17 cellular contexts compared by ENCODE assay signal in the genomic region with DNA sequence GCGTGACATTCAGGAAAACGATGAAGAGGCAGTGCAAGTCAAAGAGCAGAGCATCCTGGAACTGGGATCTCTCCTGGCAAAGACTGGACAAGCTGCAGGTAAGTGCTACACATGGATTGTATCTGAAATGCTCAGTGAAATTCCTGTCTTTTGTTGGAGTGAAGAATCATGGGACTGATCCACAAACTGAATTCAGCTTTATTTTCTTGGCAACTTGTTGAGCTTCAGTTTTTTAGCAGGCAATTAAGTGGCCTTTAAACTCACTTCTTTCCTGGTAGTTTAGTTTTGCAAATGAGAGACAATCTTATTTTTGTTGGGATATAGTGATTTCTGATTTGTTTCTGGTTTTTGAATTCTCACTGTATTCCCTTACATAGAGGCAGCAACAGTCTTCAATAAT. TPM values are rescaled to one million over a fixed set of nuclear protein-coding genes. Genes with fewer than 3 reads are reported as not detected.
DNase-seq lines count a peak whose midpoint lies in the region; ATAC-seq, FAIRE-seq and TF ChIP-seq lines count a peak whose summit lies in the region.
"Had no signal": no experiment of that assay in that cellular context is flagged by ENCODE, and none has a peak within 500 bp of the region (broad histone marks: within the 10 kb centered on the region; RNA-seq: fewer than 3 reads in every experiment).

No MANE protein-coding gene starts in this region.

- H3K27ac Mint-ChIP-seq in glutamatergic neuron (ENCODE audit: unreplicated experiment), result no peak overlapping the region

- no peaks in the 10 kb centered on the region for H3K9me2 ChIP-seq in MM.1S (replicated peaks; ENCODE audit: insufficient read depth, low read length)

- TF ChIP-seq CTCF in MM.1S (IDR thresholded peaks at IDR 0.05; ENCODE audit: low read length) (no peak), K562 (IDR thresholded peaks at IDR 0.05 in 2 of 3, conservative IDR thresholded peaks at IDR 0.05 in 1 of 3; ENCODE audit: insufficient read depth in 2 of 3, low read depth in 1 of 3, low read length in 3 of 3) (no peak), gastrocnemius medialis (IDR thresholded peaks at IDR 0.05 in 4 of 5, conservative IDR thresholded peaks at IDR 0.05 in 1 of 5) (no peak), glutamatergic neuron (IDR thresholded peaks at IDR 0.05; ENCODE audit: partially characterized antibody, unreplicated experiment) (no peak), testis (IDR thresholded peaks at IDR 0.05) (no peak)

- no TSS peak for BruUV-seq in K562 (replicated peaks; lab: Mats Ljungman, UMichigan)

- TF ChIP-seq EP300 in K562 (IDR thresholded peaks at IDR 0.05; ENCODE audit: low read length), result no peak

- H3K27me3 Mint-ChIP-seq in activated T-cell treated with anti-CD3 and anti-CD28 coated beads, Interleukin-2, amount 50 U/mL, for 4 hours (ENCODE audit: low read depth), result peaks cover 2% of the 10 kb centered on the region
- peaks cover 5% of the 10 kb centered on the region for H3K27me3 Mint-ChIP-seq in glutamatergic neuron (ENCODE audit: unreplicated experiment)

- H3K36me3 Mint-ChIP-seq in activated T-cell treated with anti-CD3 and anti-CD28 coated beads, Interleukin-2, amount 50 U/mL, for 4 hours (ENCODE audit: insufficient read depth), result peaks cover 45% of the 10 kb centered on the region
- H3K36me3 Mint-ChIP-seq in glutamatergic neuron (ENCODE audit: unreplicated experiment), result no peaks in the 10 kb centered on the region

- H3K27ac ChIP-seq in MM.1S (ENCODE audit: low read length), result no peak overlapping the region
- no peak overlapping the region; the same call in 2 of the 3 replicates for H3K27ac ChIP-seq in K562 (ENCODE audit: extremely low read depth, low read depth, low read length)
- H3K27ac ChIP-seq in gastrocnemius medialis, result peak overlapping the region in 3 of 4 donors; percentile 90 to 98 (median 98)
- no peak overlapping the region for H3K27ac ChIP-seq in testis

- H3K4me3 ChIP-seq in MM.1S (ENCODE audit: low read length) (no peak overlapping the region; the same call in 1 of the 2 replicates), K562 (no peak overlapping the region; the same call in 1 of the 2 replicates), gastrocnemius medialis (peak overlapping the region in 1 of 4 donors; percentile 90), testis (no peak overlapping the region)

- H3K4me2 ChIP-seq in MM.1S (ENCODE audit: low read depth, low read length) (peak overlapping the region; percentile 72; the same call in 1 of the 2 replicates), K562 (ENCODE audit: insufficient read depth, low read length) (peak overlapping the region; percentile 5; the same call in 1 of the 2 replicates)

- TF ChIP-seq POLR2A in K562 (conservative IDR thresholded peaks at IDR 0.05) (no peak), gastrocnemius medialis (IDR thresholded peaks at IDR 0.05) (no peak), testis (IDR thresholded peaks at IDR 0.05) (no peak)

- no peaks in the 10 kb centered on the region for H3K9me3 Mint-ChIP-seq in activated T-cell treated with anti-CD3 and anti-CD28 coated beads, Interleukin-2, amount 50 U/mL, for 4 hours
- peaks cover 3% of the 10 kb centered on the region for H3K9me3 Mint-ChIP-seq in glutamatergic neuron (ENCODE audit: unreplicated experiment)

- no peak for TF ChIP-seq RAD21 in K562 (CRISPR knock-in tag; conservative IDR thresholded peaks at IDR 0.05 in 1 of 2, IDR thresholded peaks at IDR 0.05 in 1 of 2)

- peaks cover 13% of the 10 kb centered on the region for H3F3A ChIP-seq in MM.1S (ENCODE audit: insufficient read depth, low read length)

- no peak for ATAC-seq in activated T-cell treated with anti-CD3 and anti-CD28 coated beads, Interleukin-2, amount 50 U/mL, for 4 hours
- ATAC-seq in K562 (no peak), gastrocnemius medialis (no peak)
- ATAC-seq: HCT116 had no signal

- H3K9me1 ChIP-seq in K562 (ENCODE audit: control insufficient read depth, insufficient read depth, low read length), result no peaks in the 10 kb centered on the region

- H3K79me2 ChIP-seq in MM.1S (ENCODE audit: low read length) (peaks cover 77% of the 10 kb centered on the region), K562 (ENCODE audit: control insufficient read depth, insufficient read depth, low read length) (peaks cover 75% of the 10 kb centered on the region)

- 82% methylated on average over 2 of the region's 2 CpGs for WGBS in K562 (ENCODE audit: insufficient coverage, low coverage, missing lambda C conversion rate)
- 80 to 86% methylated on average over 2 of the region's 2 CpGs for WGBS in testis, 2 donors

- peak overlapping the region; percentile 97 for H3K4me3 Mint-ChIP-seq in activated T-cell treated with anti-CD3 and anti-CD28 coated beads, Interleukin-2, amount 50 U/mL, for 4 hours
- no peak overlapping the region for H3K4me3 Mint-ChIP-seq in glutamatergic neuron (ENCODE audit: unreplicated experiment)

- H3K9ac ChIP-seq in MM.1S (ENCODE audit: low read length), result no peak overlapping the region
- H3K9ac ChIP-seq in K562 (ENCODE audit: insufficient read depth in 1 of 2, low read depth in 2 of 2, low read length in 2 of 2), result 0 out of 4 replicates have a peak overlapping the region, but pooled peaks of 1 of the 2 experiments have one; percentile 13

- peaks cover 47% of the 10 kb centered on the region for H3K4me1 Mint-ChIP-seq in activated T-cell treated with anti-CD3 and anti-CD28 coated beads, Interleukin-2, amount 50 U/mL, for 4 hours (ENCODE audit: low read depth)
- peaks cover 12% of the 10 kb centered on the region for H3K4me1 Mint-ChIP-seq in glutamatergic neuron (ENCODE audit: low read depth, unreplicated experiment)

- H3K36me3 ChIP-seq in MM.1S (replicated peaks; ENCODE audit: insufficient read depth, low read length) (peaks cover 20% of the 10 kb centered on the region), K562 (ENCODE audit: control insufficient read depth, insufficient read depth, low read length) (peaks cover 70% of the 10 kb centered on the region), gastrocnemius medialis (peaks cover 0 to 52% of the 10 kb centered on the region in 2 donors), testis (ENCODE audit: low read depth, missing control alignments) (no peaks in the 10 kb centered on the region)

- H3K4me1 ChIP-seq in MM.1S (ENCODE audit: low read length), result peaks cover 13% of the 10 kb centered on the region
- H3K4me1 ChIP-seq in K562 (replicated peaks in 1 of 2; ENCODE audit: control insufficient read depth in 2 of 2, insufficient read depth in 2 of 2, low read length in 2 of 2), result peaks cover 11 to 17% of the 10 kb centered on the region in 2 experiments; a peak in 4 of 5 replicates
- peaks cover 32 to 46% of the 10 kb centered on the region in 2 donors for H3K4me1 ChIP-seq in gastrocnemius medialis
- peaks cover 3% of the 10 kb centered on the region for H3K4me1 ChIP-seq in testis

- H3K27me3 ChIP-seq in MM.1S (replicated peaks; ENCODE audit: insufficient read depth, low read length) (no peaks in the 10 kb centered on the region), K562 (ENCODE audit: control insufficient read depth in 2 of 2, insufficient read depth in 2 of 2, low read length in 2 of 2) (no peaks in the 10 kb centered on the region), gastrocnemius medialis (no peaks in the 10 kb centered on the region), testis (no peaks in the 10 kb centered on the region)

- no peak for DNase-seq in activated T-cell treated with anti-CD3 and anti-CD28 coated beads, Interleukin-2, amount 50 U/mL, for 4 hours
- DNase-seq in activated T-cell treated with anti-CD3 and anti-CD28 coated beads for 4 hours (no peak), MM.1S (no peak), K562 (ENCODE audit: extremely low read depth in 1 of 4, low spot score in 3 of 4) (no peak), gastrocnemius medialis (no peak), glutamatergic neuron (no peak), OCI-M1 (lab: John Stamatoyannopoulos, UW) (no peak), testis (no peak)
- DNase-seq: activated CD4-positive, CD25-positive, alpha-beta regulatory T cell treated with anti-CD3 and anti-CD28 coated beads, Interleukin-2, amount 50 U/mL, for 72 hours; activated effector memory CD4-positive, alpha-beta T cell treated with anti-CD3 and anti-CD28 coated beads, Interleukin-2, amount 50 U/mL, for 16 hours; NCI-H2107; posterior cingulate gyrus; trophoblast cell had no signal

- POLR2A ChIA-PET in K562 (lab: Yijun Ruan, JAX), result interaction anchor here (0.9 kb wide), 1 partner anchor 98 kb away, joined by 4 read pairs; no protein-coding TSS in a partner anchor

- FAIRE-seq in K562 (lab: Jason Lieb, UNC), result no peak
- FAIRE-seq: endometrium, frontal cortex, islet of Langerhans had no signal

- intact Hi-C loops in K562 (cut with micrococcal nuclease) (loop anchor here (10.0 kb wide), 1 partner anchor 72 kb away; no protein-coding TSS in a partner anchor), gastrocnemius medialis (cut with DNase I; ENCODE audit: low total_unique reads) (loop anchor here (5.0 kb wide), 1 partner anchor 105 kb away; a partner anchor contains a TSS), testis (cut with DNase I; ENCODE audit: low total_unique reads) (no loop called here)

- in situ Hi-C loops in K562 (cut with MboI), result no loop called here
- in situ Hi-C loops in gastrocnemius medialis (cut with MboI; ENCODE audit: low sequenced_read_pairs in 4 of 4), result no loop called here

- H2AFZ ChIP-seq in MM.1S (ENCODE audit: low read length), result no peak overlapping the region
- H2AFZ ChIP-seq in K562 (ENCODE audit: low read depth, low read length), result no peak overlapping the region

- H4K20me1 ChIP-seq in MM.1S (ENCODE audit: insufficient read depth, low read length) (peaks cover 17% of the 10 kb centered on the region; the same call in 1 of the 2 replicates), K562 (replicated peaks; ENCODE audit: control insufficient read depth, insufficient read depth, low read length) (peaks cover 8% of the 10 kb centered on the region; the same call in 1 of the 2 replicates)

- CTCF ChIA-PET in K562 (lab: Yijun Ruan, JAX; ENCODE audit: low intra/inter-chr PET ratio), result interaction anchor here (0.7 kb wide), 1 partner anchor 1007 kb away, joined by 4 read pairs; no protein-coding TSS in a partner anchor

- H3K9me3 ChIP-seq in MM.1S (replicated peaks; ENCODE audit: insufficient read depth, low read length) (no peaks in the 10 kb centered on the region), K562 (replicated peaks; ENCODE audit: control insufficient read depth, insufficient read depth, low read depth, low read length) (no peaks in the 10 kb centered on the region), gastrocnemius medialis (no peaks in the 10 kb centered on the region), testis (no peaks in the 10 kb centered on the region)

RNA-seq across cellular contexts. Expression of a gene that starts 2.6 kb away (rescaled TPM):
- 100 to 1,000 TPM; 247 to 270 (median 260) TPM for total RNA-seq in activated T-cell treated with anti-CD3 and anti-CD28 coated beads, Interleukin-2, amount 50 U/mL, for 4 hours
- total RNA-seq in K562 (2011; cell fraction: chromatin; rRNA removed; ENCODE audit: low replicate concordance), result 182 and 249 TPM in 2 replicates
- total RNA-seq in K562 (2011; cell fraction: nucleolus; rRNA removed), result 104 and 110 TPM in 2 replicates
- 139 and 186 TPM in 2 replicates for total RNA-seq in K562 (2011; cell fraction: nucleoplasm; rRNA removed)
- total RNA-seq in K562 (2014; rRNA removed), result 77.1 and 104 TPM in 2 replicates
- 118 and 128 TPM in 2 replicates for total RNA-seq in K562 (2014; rRNA removed; fragmentation: Illumina TruSeq; extraction: Trizol)
- total RNA-seq in K562 (2015; rRNA removed; fragmentation: Illumina TruSeq; extraction: Trizol), result 109 and 127 TPM in 2 replicates
- total RNA-seq in K562 (2021), result 169 and 171 TPM in 2 replicates
- polyA plus RNA-seq in K562 (2011; rRNA removed), result 97.6 and 185 TPM in 2 replicates
- polyA plus RNA-seq in K562 (2011; cell fraction: cytosol; rRNA removed), result 51.9 and 80.2 TPM in 2 replicates
- 56.7 and 72.5 TPM in 2 replicates for polyA plus RNA-seq in K562 (2011; cell fraction: nucleus; rRNA removed)
- polyA plus RNA-seq in K562 (2012), result 51.5 and 151 TPM in 2 replicates
- polyA plus RNA-seq in K562 (2014; fragmentation: Illumina TruSeq; extraction: Trizol), result 125 and 137 TPM in 2 replicates
- polyA plus RNA-seq in K562 (2014; fragmentation: Nextera tagmentation; extraction: Ambion mirVana), result 100 to 1,000 TPM; 316 to 378 TPM
- 142 and 158 TPM in 2 replicates for polyA plus RNA-seq in K562 (2014; rRNA removed)
- polyA minus RNA-seq in K562 (2011; rRNA and poly(A)+ RNA removed), result 138 and 285 TPM in 2 replicates
- 46.8 and 99.5 TPM in 2 replicates for polyA minus RNA-seq in K562 (2011; cell fraction: cytosol; rRNA and poly(A)+ RNA removed)
- 52.4 and 62.1 TPM in 2 replicates for polyA minus RNA-seq in K562 (2011; cell fraction: nucleus; rRNA and poly(A)+ RNA removed)
- total RNA-seq in gastrocnemius medialis, result 100 to 1,000 TPM in 3 of 4 donors, 10 to 100 TPM in 1; 81.7 to 215 (median 191) TPM
- total RNA-seq in glutamatergic neuron (ENCODE audit: unreplicated experiment), result 94.1 TPM
- 10 to 100 TPM; 53.2 to 59.3 TPM for total RNA-seq in testis
- 99.0 TPM for polyA plus RNA-seq in testis (ENCODE audit: insufficient read depth, low read depth, low replicate concordance)

RNA-seq across cellular contexts. Expression of a gene that starts 39.8 kb away (rescaled TPM):
- 10 to 100 TPM; 14.8 to 20.9 (median 15.7) TPM for total RNA-seq in activated T-cell treated with anti-CD3 and anti-CD28 coated beads, Interleukin-2, amount 50 U/mL, for 4 hours
- total RNA-seq in K562 (2011; cell fraction: chromatin; rRNA removed; ENCODE audit: low replicate concordance), result 4.2 and 6.9 TPM in 2 replicates
- total RNA-seq in K562 (2011; cell fraction: nucleolus; rRNA removed), result 5.5 and 5.9 TPM in 2 replicates
- total RNA-seq in K562 (2011; cell fraction: nucleoplasm; rRNA removed), result 3.9 and 4.9 TPM in 2 replicates
- total RNA-seq in K562 (2014; rRNA removed), result 2.5 and 3.1 TPM in 2 replicates
- 1.9 and 2.3 TPM in 2 replicates for total RNA-seq in K562 (2014; rRNA removed; fragmentation: Illumina TruSeq; extraction: Trizol)
- 2.6 and 3.1 TPM in 2 replicates for total RNA-seq in K562 (2015; rRNA removed; fragmentation: Illumina TruSeq; extraction: Trizol)
- 4.5 and 4.8 TPM in 2 replicates for total RNA-seq in K562 (2021)
- 0.79 and 1.4 TPM in 2 replicates for polyA plus RNA-seq in K562 (2011; rRNA removed)
- polyA plus RNA-seq in K562 (2011; cell fraction: cytosol; rRNA removed), result 0.66 and 1.7 TPM in 2 replicates
- polyA plus RNA-seq in K562 (2011; cell fraction: nucleus; rRNA removed), result 2.0 and 5.0 TPM in 2 replicates
- 1.1 and 2.1 TPM in 2 replicates for polyA plus RNA-seq in K562 (2012)
- 2.4 TPM in 2 replicates for polyA plus RNA-seq in K562 (2014; fragmentation: Illumina TruSeq; extraction: Trizol)
- under 1 TPM; 0.10 to 0.20 TPM for polyA plus RNA-seq in K562 (2014; fragmentation: Nextera tagmentation; extraction: Ambion mirVana)
- polyA plus RNA-seq in K562 (2014; rRNA removed), result 1.8 and 2.0 TPM in 2 replicates
- 0.72 and 1.6 TPM in 2 replicates for polyA minus RNA-seq in K562 (2011; rRNA and poly(A)+ RNA removed)
- polyA minus RNA-seq in K562 (2011; cell fraction: cytosol; rRNA and poly(A)+ RNA removed), result 1.5 and 2.0 TPM in 2 replicates
- 2.3 and 3.9 TPM in 2 replicates for polyA minus RNA-seq in K562 (2011; cell fraction: nucleus; rRNA and poly(A)+ RNA removed)
- 1 to 10 TPM in 3 of 4 donors, under 1 TPM in 1; 0.15 to 2.2 (median 1.5) TPM for total RNA-seq in gastrocnemius medialis
- total RNA-seq in glutamatergic neuron (ENCODE audit: unreplicated experiment), result 73.9 TPM
- total RNA-seq in testis, result 10 to 100 TPM; 13.2 to 17.0 TPM
- 16.2 TPM for polyA plus RNA-seq in testis (ENCODE audit: insufficient read depth, low read depth, low replicate concordance)

Comparison
In these comparisons a context has a peak if more than half of its experiments do, and no peak if none do; other contexts are left out.
1. H3K27ac ChIP-seq: peak in gastrocnemius medialis (3 of 4); none in MM.1S (single experiment), K562 (single experiment) and testis (0 of 2).